13 cellular contexts compared by ENCODE assay signal in the genomic region with DNA sequence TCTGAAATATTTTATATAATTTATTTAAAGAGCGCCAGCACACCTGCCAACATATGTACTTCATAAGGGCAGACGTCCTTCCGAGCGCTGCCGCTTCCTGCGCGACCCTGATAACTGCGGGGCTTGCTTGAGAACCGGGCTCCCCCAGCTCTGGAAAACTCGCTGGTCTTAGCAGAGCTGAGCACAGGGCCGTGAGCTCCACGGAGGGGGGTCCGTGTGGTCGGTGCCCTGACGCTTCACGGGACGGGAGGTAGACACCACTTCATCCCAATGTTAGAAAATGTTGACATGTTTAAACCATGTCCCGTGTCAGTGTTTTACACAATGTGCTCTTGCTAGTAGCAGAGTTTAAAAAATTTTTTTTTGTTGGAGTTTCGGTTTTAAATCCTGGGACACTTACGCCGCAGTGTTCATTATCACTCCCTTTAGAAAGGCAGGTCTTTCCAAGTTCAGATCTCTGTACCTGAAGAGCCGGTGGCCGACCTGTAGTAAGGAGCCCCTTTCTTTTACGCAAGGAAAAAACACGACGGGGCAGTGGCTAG. TPM values are rescaled to one million over a fixed set of nuclear protein-coding genes. Genes with fewer than 3 reads are reported as not detected.
A peak's percentile ranks its signal among the peaks of the same experiment; 100 is the strongest.
DNase-seq lines count a peak whose midpoint lies in the region; ATAC-seq, FAIRE-seq and TF ChIP-seq lines count a peak whose summit lies in the region.
"Had no signal": no experiment of that assay in that cellular context is flagged by ENCODE, and none has a peak within 500 bp of the region (broad histone marks: within the 10 kb centered on the region; RNA-seq: fewer than 3 reads in every experiment).

No MANE protein-coding gene starts in this region.

- WGBS in esophagus muscularis mucosa: 91% methylated on average over 23 of the region's 26 CpGs
- 28 to 72% methylated on average over 26 of the region's 26 CpGs for WGBS in sigmoid colon, 2 donors

- FAIRE-seq in H54 (lab: Jason Lieb, UNC): no peak
- FAIRE-seq: GM18507, K562 had no signal

- intact Hi-C loops in esophagus muscularis mucosa (cut with DNase I) (loop anchor here (5.0 kb wide), 2 partner anchors 60 to 110 kb away; no protein-coding TSS in a partner anchor), sigmoid colon (cut with DNase I) (loop anchor here (5.0 kb wide), 1 partner anchor 110 kb away; no protein-coding TSS in a partner anchor)

- H3K27me3 ChIP-seq in HAP-1 (ENCODE audit: low read depth): no peaks in the 10 kb centered on the region
- peaks cover 0 to 5% (median 0%) of the 10 kb centered on the region in 4 donors for H3K27me3 ChIP-seq in esophagus muscularis mucosa
- H3K27me3 ChIP-seq in sigmoid colon: no peaks in the 10 kb centered on the region
- H3K27me3 ChIP-seq: uterus had no signal

- peak; percentile 6 for ATAC-seq in SK-N-SH treated with all-trans-retinoic acid at 6 μM for 48 hours
- ATAC-seq in GM21381 (IDR thresholded peaks at IDR 0.05; ENCODE audit: unreplicated experiment): no peak
- ATAC-seq: K562 had no signal

- H3K27ac ChIP-seq in esophagus muscularis mucosa (replicated peaks in 1 of 4): peak overlapping the region in 3 of 4 donors; percentile 27 to 98 (median 97)
- peak overlapping the region; percentile 92 to 98 (median 96) for H3K27ac ChIP-seq in sigmoid colon
- H3K27ac ChIP-seq: parathyroid adenoma had no signal

- H3K36me3 ChIP-seq in HAP-1 (replicated peaks) (no peaks in the 10 kb centered on the region), esophagus muscularis mucosa (no peaks in the 10 kb centered on the region), sigmoid colon (no peaks in the 10 kb centered on the region)
- H3K36me3 ChIP-seq: uterus had no signal

- no peak for DNase-seq in HAP-1 (ENCODE audit: low spot score in 2 of 2)
- DNase-seq in esophagus muscularis mucosa (ENCODE audit: extremely low spot score): no peak
- DNase-seq in sigmoid colon: peak; percentile 64
- no peak for DNase-seq in NCI-H446 treated with DMSO at 0.1 percent for 48 hours (lab: John Stamatoyannopoulos, UW)
- DNase-seq in H54 (ENCODE audit: insufficient read length, low spot score): no peak
- DNase-seq: effector CD8-positive, alpha-beta T cell; NCI-H2171 treated with DMSO at 0.1 percent for 48 hours; uterus had no signal

- H3K9me3 ChIP-seq in HAP-1: no peaks in the 10 kb centered on the region
- H3K9me3 ChIP-seq in esophagus muscularis mucosa: no peaks in the 10 kb centered on the region
- H3K9me3 ChIP-seq in sigmoid colon: no peaks in the 10 kb centered on the region
- H3K9me3 ChIP-seq: uterus had no signal

- TF ChIP-seq EP300 in esophagus muscularis mucosa (IDR thresholded peaks at IDR 0.05) (no peak), sigmoid colon (IDR thresholded peaks at IDR 0.05) (no peak)

- H3K4me3 ChIP-seq in HAP-1 (peak overlapping the region; percentile 48), esophagus muscularis mucosa (peak overlapping the region in 3 of 4 donors; percentile 76 to 90 (median 81)), sigmoid colon (peak overlapping the region in 2 of 4 donors; percentile 67 to 82)

- TF ChIP-seq POLR2A in esophagus muscularis mucosa (IDR thresholded peaks at IDR 0.05; ENCODE audit: low read depth) (no peak), sigmoid colon (IDR thresholded peaks at IDR 0.05) (no peak), H54 (IDR thresholded peaks at IDR 0.05; ENCODE audit: low read depth, low read length) (no peak)

- in situ Hi-C loops in HAP-1 (cut with MboI; ENCODE audit: low sequenced_read_pairs): no loop called here

- peaks cover 16% of the 10 kb centered on the region for H3K4me1 ChIP-seq in HAP-1
- peaks cover 50 to 88% (median 78%) of the 10 kb centered on the region in 4 donors for H3K4me1 ChIP-seq in esophagus muscularis mucosa
- peaks cover 0 to 69% (median 55%) of the 10 kb centered on the region in 4 donors for H3K4me1 ChIP-seq in sigmoid colon

- no peak for TF ChIP-seq CTCF in esophagus muscularis mucosa (IDR thresholded peaks at IDR 0.05)
- no peak for TF ChIP-seq CTCF in sigmoid colon (IDR thresholded peaks at IDR 0.05)

TF ChIP-seq in SK-N-SH treated with all-trans-retinoic acid at 6 μM for 48 hours, 23 proteins besides CTCF, POLR2A, EP300 and RAD21:
- TF ChIP-seq ZNF565 (CRISPR knock-in tag; conservative IDR thresholded peaks at IDR 0.05; ENCODE audit: low read depth) (no peak), SNAI2 (CRISPR knock-in tag; IDR thresholded peaks at IDR 0.05) (no peak), TOX (CRISPR knock-in tag; IDR thresholded peaks at IDR 0.05; ENCODE audit: borderline replicate concordance) (no peak), ZNF70 (CRISPR knock-in tag; IDR thresholded peaks at IDR 0.05) (no peak), GLIS3 (CRISPR knock-in tag; IDR thresholded peaks at IDR 0.05) (no peak), TCF4 (CRISPR knock-in tag; IDR thresholded peaks at IDR 0.05; ENCODE audit: borderline replicate concordance) (no peak), PPARA (CRISPR knock-in tag; IDR thresholded peaks at IDR 0.05; ENCODE audit: borderline replicate concordance) (no peak)
- TF ChIP-seq, protein P1, sequence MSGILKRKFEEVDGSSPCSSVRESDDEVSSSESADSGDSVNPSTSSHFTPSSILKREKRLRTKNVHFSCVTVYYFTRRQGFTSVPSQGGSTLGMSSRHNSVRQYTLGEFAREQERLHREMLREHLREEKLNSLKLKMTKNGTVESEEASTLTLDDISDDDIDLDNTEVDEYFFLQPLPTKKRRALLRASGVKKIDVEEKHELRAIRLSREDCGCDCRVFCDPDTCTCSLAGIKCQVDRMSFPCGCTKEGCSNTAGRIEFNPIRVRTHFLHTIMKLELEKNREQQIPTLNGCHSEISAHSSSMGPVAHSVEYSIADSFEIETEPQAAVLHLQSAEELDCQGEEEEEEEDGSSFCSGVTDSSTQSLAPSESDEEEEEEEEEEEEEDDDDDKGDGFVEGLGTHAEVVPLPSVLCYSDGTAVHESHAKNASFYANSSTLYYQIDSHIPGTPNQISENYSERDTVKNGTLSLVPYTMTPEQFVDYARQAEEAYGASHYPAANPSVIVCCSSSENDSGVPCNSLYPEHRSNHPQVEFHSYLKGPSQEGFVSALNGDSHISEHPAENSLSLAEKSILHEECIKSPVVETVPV (CRISPR knock-in tag; IDR thresholded peaks at IDR 0.05): no peak
TF ChIP-seq in SK-N-SH treated with all-trans-retinoic acid at 6 μM for 48 hours: peak in this region for 0.

RNA-seq across cellular contexts. Expression of a gene that starts 1.6 kb away (rescaled TPM):
- 10 to 100 TPM; 15.0 to 22.0 (median 17.8) TPM for total RNA-seq in esophagus muscularis mucosa
- total RNA-seq in sigmoid colon: 10 to 100 TPM in 3 of 4 donors, 1 to 10 TPM in 1; 7.3 to 13.8 (median 11.1) TPM
- polyA plus RNA-seq in sigmoid colon: 10 to 100 TPM in 1 of 3 donors, 1 to 10 TPM in 2; 1.6 to 12.4 (median 2.4) TPM
